ENCODE assay signal across 8 cellular contexts in the genomic region with DNA sequence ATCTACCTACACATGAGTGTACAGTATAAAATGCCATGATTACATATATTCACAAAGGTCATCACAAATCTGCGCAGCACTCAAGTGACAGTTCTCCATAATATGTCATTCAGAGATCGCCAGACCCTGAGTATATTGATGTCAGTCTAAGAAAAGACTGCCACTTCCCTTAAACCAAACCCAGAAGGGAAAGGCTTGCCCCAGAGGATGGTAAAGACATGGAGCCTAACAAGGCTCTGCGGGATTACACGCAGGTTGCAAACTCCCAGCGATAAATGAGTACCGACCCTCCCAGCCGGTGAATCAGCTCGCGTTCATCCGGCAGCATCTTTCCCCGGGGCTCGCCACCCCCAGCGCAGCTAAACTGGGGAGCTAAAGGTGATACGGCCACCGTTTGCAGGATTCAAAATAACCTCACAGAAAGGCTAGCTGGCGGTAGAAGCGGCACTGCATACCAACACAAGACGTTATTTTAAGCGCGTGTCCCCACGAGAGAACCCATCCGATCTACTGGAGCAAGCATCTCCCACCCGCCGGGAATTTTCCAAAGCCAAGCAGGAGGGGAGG. TPM values are rescaled to one million over a fixed set of nuclear protein-coding genes. Genes with fewer than 3 reads are reported as not detected.
A peak's percentile ranks its signal among the peaks of the same experiment; 100 is the strongest.
DNase-seq lines count a peak whose midpoint lies in the region; ATAC-seq and TF ChIP-seq lines count a peak whose summit lies in the region.

No MANE protein-coding gene starts in this region.

- H4K91ac ChIP-seq in trophoblast cell (ENCODE audit: low read depth, low read length) = no peak overlapping the region

- H3K9me3 Mint-ChIP-seq in activated naive CD4-positive, alpha-beta T cell treated with anti-CD3 and anti-CD28 coated beads, Interleukin-2, amount 50 U/mL, for 72 hours = no peaks in the 10 kb centered on the region

- 4 to 16% (median 7%) methylated on average over 12 to 24 of the region's 24 CpGs for WGBS in heart left ventricle, 4 donors
- no CpG with 5 or more reads among the region's 24 CpGs for WGBS in trophoblast cell (ENCODE audit: extremely low coverage, insufficient coverage, insufficient read length)

- H3K4ac ChIP-seq in trophoblast cell (ENCODE audit: low read depth, low read length) = no peak overlapping the region

- intact Hi-C loops in heart left ventricle (cut with DNase I) = loop anchor here in 3 of 10 donors (5.0 to 10.0 kb wide), 5 partner anchors 39 to 503 kb away; partner anchors contain the start of gene ARPP19 (in 1 of the 3)

- no peak overlapping the region for H2BK120ac ChIP-seq in trophoblast cell (ENCODE audit: insufficient read depth, low read length, poor library complexity)

- peaks cover 11% of the 10 kb centered on the region; the same call in 1 of the 2 replicates for H4K20me1 ChIP-seq in DND-41 (ENCODE audit: insufficient read depth, low read length)

- H3K18ac ChIP-seq in trophoblast cell (ENCODE audit: low read length) = no peak overlapping the region

- H3K27me3 ChIP-seq in DND-41 (ENCODE audit: insufficient read depth, low read length, poor library complexity) (no peaks in the 10 kb centered on the region), heart left ventricle (peaks cover 0 to 6% (median 0%) of the 10 kb centered on the region in 9 donors), trophoblast cell (ENCODE audit: insufficient read depth, low read length) (peaks cover 14% of the 10 kb centered on the region)

- peaks cover 25% of the 10 kb centered on the region for H3K4me1 ChIP-seq in DND-41 (ENCODE audit: insufficient read depth, low read length)
- peaks cover 0 to 46% (median 16%) of the 10 kb centered on the region in 12 donors for H3K4me1 ChIP-seq in heart left ventricle
- H3K4me1 ChIP-seq in trophoblast cell (ENCODE audit: control insufficient read depth in 1 of 2, insufficient read depth in 2 of 2, low read length in 2 of 2) = peaks cover 0 to 2% of the 10 kb centered on the region in 2 experiments

- H3K27ac ChIP-seq in DND-41 (ENCODE audit: low read length) = peak overlapping the region; percentile 33; the same call in 1 of the 2 replicates
- peak overlapping the region; percentile 29 to 93 (median 80) for H3K27ac ChIP-seq in heart left ventricle
- no peak overlapping the region for H3K27ac ChIP-seq in trophoblast cell (ENCODE audit: low read depth, low read length)

- H3K9ac ChIP-seq in DND-41 (ENCODE audit: low read depth, low read length) (peak overlapping the region; percentile 68), trophoblast cell (ENCODE audit: low read length) (peak overlapping the region; percentile 78)

- H2BK5ac ChIP-seq in trophoblast cell (ENCODE audit: low read depth, low read length, poor library complexity) = no peak overlapping the region

- H3K27ac Mint-ChIP-seq in activated naive CD4-positive, alpha-beta T cell treated with anti-CD3 and anti-CD28 coated beads, Interleukin-2, amount 50 U/mL, for 72 hours = peak overlapping the region; percentile 75 to 76

- DNase-seq in DND-41 (peak; percentile 48), HFF-Myc (ENCODE audit: extremely low read depth, low read depth) (no peak), RPMI8226 (peak; percentile 67), heart left ventricle (peak in 1 of 5 donors; percentile 25), trophoblast cell (peak; percentile 2 to 25), GM19240 (ENCODE audit: insufficient read length, low spot score) (no peak)
- DNase-seq in activated naive CD4-positive, alpha-beta T cell treated with anti-CD3 and anti-CD28 coated beads, Interleukin-2, amount 50 U/mL, for 72 hours (ENCODE audit: low spot score in 2 of 2) = peak in 1 of 2 donors; percentile 34

- ATAC-seq in DND-41 (ENCODE audit: insufficient read depth, low read depth) (peak; percentile 32), heart left ventricle (peak in 3 of 4 donors; percentile 2 to 26 (median 12)), GM19328 (IDR thresholded peaks at IDR 0.05; ENCODE audit: unreplicated experiment) (no peak)
- ATAC-seq in activated naive CD4-positive, alpha-beta T cell treated with anti-CD3 and anti-CD28 coated beads, Interleukin-2, amount 50 U/mL, for 72 hours = peak; percentile 0 to 32

- H2AFZ ChIP-seq in DND-41 (ENCODE audit: low read depth, low read length) (peak overlapping the region; percentile 68), trophoblast cell (ENCODE audit: insufficient read depth, low read length, poor library complexity) (peak overlapping the region; percentile 80)

- H4K8ac ChIP-seq in trophoblast cell (ENCODE audit: low read depth, low read length) = peak overlapping the region; percentile 72

- H3K36me3 Mint-ChIP-seq in activated naive CD4-positive, alpha-beta T cell treated with anti-CD3 and anti-CD28 coated beads, Interleukin-2, amount 50 U/mL, for 72 hours = peaks cover 0 to 4% of the 10 kb centered on the region in 2 donors

- H3K4me2 ChIP-seq in DND-41 (ENCODE audit: insufficient read depth, low read length) (peak overlapping the region; percentile 86), trophoblast cell (ENCODE audit: low read length) (peak overlapping the region; percentile 99)

- H4K12ac ChIP-seq in trophoblast cell (ENCODE audit: low read depth, low read length) = no peak overlapping the region

- TF ChIP-seq CTCF in DND-41 (IDR thresholded peaks at IDR 0.05; ENCODE audit: borderline replicate concordance, extremely low read depth, low read length, poor library complexity, severe bottlenecking) = no peak
- TF ChIP-seq CTCF in HFF-Myc (IDR thresholded peaks at IDR 0.05; ENCODE audit: low read depth, low read length, missing control alignments) = no peak
- TF ChIP-seq CTCF in heart left ventricle (IDR thresholded peaks at IDR 0.05) = no peak

- no peak for TF ChIP-seq POLR2A in heart left ventricle (IDR thresholded peaks at IDR 0.05)

- H3K14ac ChIP-seq in trophoblast cell (ENCODE audit: low read length) = no peak overlapping the region

- no peak overlapping the region for H3K23ac ChIP-seq in trophoblast cell (ENCODE audit: low read length)

- H2AK5ac ChIP-seq in trophoblast cell (ENCODE audit: low read length) = no peak overlapping the region

- H3K36me3 ChIP-seq in DND-41 (ENCODE audit: insufficient read depth, low read length) (no peaks in the 10 kb centered on the region), heart left ventricle (no peaks in the 10 kb centered on the region), trophoblast cell (ENCODE audit: control insufficient read depth in 1 of 2, insufficient read depth in 2 of 2, low read length in 2 of 2) (no peaks in the 10 kb centered on the region)

- peaks cover 21% of the 10 kb centered on the region; the same call in 1 of the 2 replicates for H3K79me2 ChIP-seq in DND-41 (ENCODE audit: insufficient read depth, low read length)
- H3K79me2 ChIP-seq in trophoblast cell (ENCODE audit: control insufficient read depth, insufficient read depth, low read length, poor library complexity) = peaks cover 3% of the 10 kb centered on the region

- H3K4me3 ChIP-seq in DND-41 (ENCODE audit: low read depth in 1 of 2, low read length in 2 of 2) (peak overlapping the region; percentile 39 to 75; a peak in 3 of 4 replicates), HFF-Myc (replicated peaks; ENCODE audit: low read depth, low read length) (peak overlapping the region; percentile 68), heart left ventricle (peak overlapping the region; percentile 70 to 95 (median 80)), trophoblast cell (ENCODE audit: low read depth, low read length) (peak overlapping the region; percentile 80)

- H2BK12ac ChIP-seq in trophoblast cell (ENCODE audit: low read length) = no peak overlapping the region

- peaks cover 9% of the 10 kb centered on the region for H3K79me1 ChIP-seq in trophoblast cell (ENCODE audit: low read length)

- H3K9me3 ChIP-seq in DND-41 (ENCODE audit: insufficient read depth, low read length, severe bottlenecking) = no peaks in the 10 kb centered on the region
- H3K9me3 ChIP-seq in heart left ventricle = no peaks in the 10 kb centered on the region
- no peaks in the 10 kb centered on the region for H3K9me3 ChIP-seq in trophoblast cell (ENCODE audit: insufficient read depth, low read depth, low read length)

RNA-seq across cellular contexts. Expression of gene MYO5A, which starts 0.7 kb away (rescaled TPM):
- 10 to 100 TPM; 14.0 to 19.5 TPM for total RNA-seq in activated naive CD4-positive, alpha-beta T cell treated with anti-CD3 and anti-CD28 coated beads, Interleukin-2, amount 50 U/mL, for 72 hours
- total RNA-seq in heart left ventricle = 10 to 100 TPM in 3 of 9 donors, 1 to 10 TPM in 6; 4.7 to 29.6 (median 6.9) TPM
- polyA plus RNA-seq in heart left ventricle = 10 to 100 TPM in 1 of 2 donors, 1 to 10 TPM in 1; 3.2 to 11.1 TPM
- polyA plus RNA-seq in trophoblast cell (2013) = 21.9 and 22.2 TPM in 2 replicates

RNA-seq across cellular contexts. Expression of gene ARPP19, which starts 40.8 kb away (rescaled TPM):
- 100 to 1,000 TPM; 103 to 118 TPM for total RNA-seq in activated naive CD4-positive, alpha-beta T cell treated with anti-CD3 and anti-CD28 coated beads, Interleukin-2, amount 50 U/mL, for 72 hours
- total RNA-seq in heart left ventricle = 100 to 1,000 TPM in 7 of 9 donors, 10 to 100 TPM in 2; 77.2 to 182 (median 147) TPM
- polyA plus RNA-seq in heart left ventricle = 100 to 1,000 TPM in 1 of 2 donors, 10 to 100 TPM in 1; 28.5 to 122 TPM
- polyA plus RNA-seq in trophoblast cell (2013) = 70.2 and 72.1 TPM in 2 replicates

Comparison
In these comparisons a context has a peak if more than half of its experiments do, and no peak if none do; other contexts are left out.
1. DNase-seq: peak in DND-41 (single experiment), RPMI8226 (single experiment) and trophoblast cell (2 of 2); none in HFF-Myc (single experiment) and GM19240 (single experiment).
2. Peak in every context shown above with its lines, with median percentiles within 50 percentile points of each other: H3K4me3 ChIP-seq.